ENCODE assay signal across 9 cellular contexts in genomic region chr19:39434123-39435076, GRCh38. TPM values are rescaled to one million over a fixed set of nuclear protein-coding genes. Genes with fewer than 3 reads are reported as not detected.
DNase-seq lines count a peak whose midpoint lies in the region; ATAC-seq, FAIRE-seq and TF ChIP-seq lines count a peak whose summit lies in the region.
"Had no signal": no experiment of that assay in that cellular context is flagged by ENCODE, and none has a peak within 500 bp of the region (broad histone marks: within the 10 kb centered on the region; RNA-seq: fewer than 3 reads in every experiment).

No MANE protein-coding gene starts in this region.

- H3K36me3 Mint-ChIP-seq in Caco-2 (ENCODE audit: insufficient read depth, unreplicated experiment), result peaks cover 71% of the 10 kb centered on the region

- H3K9me2 ChIP-seq in PC-3 (replicated peaks; ENCODE audit: low read length), result no peaks in the 10 kb centered on the region

- no peaks in the 10 kb centered on the region for H3K9me1 ChIP-seq in endothelial cell of umbilical vein (replicated peaks; ENCODE audit: control insufficient read depth, extremely low read depth, insufficient read depth, low read length)

- BruUV-seq in Caco-2 (replicated peaks; lab: Mats Ljungman, UMichigan), result no TSS peak
- no TSS peak for BruUV-seq in PC-3 (replicated peaks; lab: Mats Ljungman, UMichigan)
- TSS peak; percentile 42 for BruUV-seq in endothelial cell of umbilical vein (replicated peaks; lab: Mats Ljungman, UMichigan)

- peak overlapping the region; percentile 93 for H3K27ac Mint-ChIP-seq in Caco-2 (ENCODE audit: unreplicated experiment)

- no peaks in the 10 kb centered on the region for H3K9me3 Mint-ChIP-seq in Caco-2 (ENCODE audit: unreplicated experiment)

- H3K4me3 ChIP-seq in Caco-2 (ENCODE audit: low read depth, low read length) (peak overlapping the region; percentile 63), PC-3 (ENCODE audit: low read length) (peak overlapping the region; percentile 95), endothelial cell of umbilical vein (replicated peaks in 1 of 3; ENCODE audit: insufficient read depth in 1 of 3, low read depth in 1 of 3, low read length in 3 of 3) (peak overlapping the region; percentile 96), neutrophil (ENCODE audit: low read depth in 1 of 2, low read length in 1 of 2) (peak overlapping the region; percentile 86 to 93)

- POLR2A ChIA-PET in Caco-2 (lab: Charles Lee) (interaction anchor here (1.5 to 1.7 kb wide), 6 partner anchors 10 to 92 kb away, joined by 20 to 54 read pairs (median 26); partner anchors contain the start of genes MED29, PAF1, PLEKHG2 and SAMD4B), PC-3 (lab: Charles Lee; ENCODE audit: unreplicated experiment) (no interaction called here), endothelial cell of umbilical vein (lab: Charles Lee) (interaction anchor here (0.6 to 1.7 kb wide), 5 partner anchors 10 to 43 kb away, joined by 3 to 18 read pairs (median 9); partner anchors contain the start of gene PLEKHG2)

- H3K27me3 ChIP-seq in Caco-2 (replicated peaks; ENCODE audit: control insufficient read depth, insufficient read depth, low read length), result no peaks in the 10 kb centered on the region
- no peaks in the 10 kb centered on the region for H3K27me3 ChIP-seq in PC-3 (ENCODE audit: low read length)
- no peaks in the 10 kb centered on the region for H3K27me3 ChIP-seq in endothelial cell of umbilical vein (ENCODE audit: control insufficient read depth in 2 of 2, insufficient read depth in 2 of 2, low read length in 2 of 2)
- H3K27me3 ChIP-seq in neutrophil, result peaks cover 11% of the 10 kb centered on the region

- no peak overlapping the region for H2AFZ ChIP-seq in PC-3 (ENCODE audit: low read length)
- H2AFZ ChIP-seq in endothelial cell of umbilical vein (ENCODE audit: low read depth, low read length), result no peak overlapping the region

- no peak for TF ChIP-seq POLR2A in endothelial cell of umbilical vein (IDR thresholded peaks at IDR 0.05; ENCODE audit: low read depth, low read length)

- H3K4me1 ChIP-seq in Caco-2, result peaks cover 23% of the 10 kb centered on the region
- H3K4me1 ChIP-seq in PC-3 (ENCODE audit: insufficient read depth, low read length), result peaks cover 32% of the 10 kb centered on the region
- peaks cover 29% of the 10 kb centered on the region for H3K4me1 ChIP-seq in endothelial cell of umbilical vein (ENCODE audit: control insufficient read depth, extremely low read depth, insufficient read depth, low read length)
- peaks cover 16 to 29% of the 10 kb centered on the region in 2 experiments for H3K4me1 ChIP-seq in neutrophil (ENCODE audit: control insufficient read depth in 1 of 2, insufficient read depth in 1 of 2, low read depth in 1 of 2, low read length in 1 of 2)

- ATAC-seq in PC-3 (no peak), GM21529 (IDR thresholded peaks at IDR 0.05; ENCODE audit: unreplicated experiment) (no peak), HG03354 (IDR thresholded peaks at IDR 0.05; ENCODE audit: poor library complexity, severe bottlenecking, unreplicated experiment) (no peak), HG03280 (IDR thresholded peaks at IDR 0.05; ENCODE audit: unreplicated experiment) (no peak)

- intact Hi-C loops in Caco-2 (cut with micrococcal nuclease; ENCODE audit: unreplicated experiment) (no loop called here), PC-3 (cut with micrococcal nuclease) (no loop called here), endothelial cell of umbilical vein (cut with micrococcal nuclease) (loop anchor here (5.0 kb wide), 1 partner anchor 92 kb away; the partner anchor contains the start of gene SAMD4B)

- H3K9ac ChIP-seq in PC-3 (ENCODE audit: low read length), result peak overlapping the region; percentile 100
- peak overlapping the region; percentile 100 for H3K9ac ChIP-seq in endothelial cell of umbilical vein (replicated peaks; ENCODE audit: extremely low read depth, insufficient read depth, low read length)

- FAIRE-seq in endothelial cell of umbilical vein (lab: Jason Lieb, UNC), result no peak

- H3K4me3 Mint-ChIP-seq in Caco-2 (ENCODE audit: unreplicated experiment), result peak overlapping the region; percentile 87

- CTCF ChIA-PET in Caco-2 (lab: Charles Lee) (interaction anchor here (1.3 kb wide), 1 partner anchor 211 kb away, joined by 3 read pairs; no protein-coding TSS in a partner anchor), PC-3 (lab: Charles Lee) (no interaction called here), endothelial cell of umbilical vein (lab: Charles Lee) (interaction anchor here (1.5 to 1.8 kb wide), 3 partner anchors 20 to 36 kb away, joined by 6 to 13 read pairs (median 9); partner anchors contain the start of gene PLEKHG2)

- DNase-seq in Caco-2 (no peak), PC-3 (no peak), endothelial cell of umbilical vein (ENCODE audit: low read depth, low spot score) (no peak), NCI-H1694 (lab: John Stamatoyannopoulos, UW) (no peak)
- DNase-seq: occipital lobe had no signal

- peaks cover 7% of the 10 kb centered on the region for H3K36me3 ChIP-seq in Caco-2 (ENCODE audit: control insufficient read depth, insufficient read depth, low read length)
- H3K36me3 ChIP-seq in PC-3 (ENCODE audit: low read depth, low read length), result peaks cover 30% of the 10 kb centered on the region
- H3K36me3 ChIP-seq in endothelial cell of umbilical vein (ENCODE audit: control insufficient read depth in 2 of 2, extremely low read depth in 1 of 2, insufficient read depth in 2 of 2, low read length in 2 of 2), result peaks cover 11 to 16% of the 10 kb centered on the region in 2 experiments
- peaks cover 19% of the 10 kb centered on the region for H3K36me3 ChIP-seq in neutrophil

- H3K9me3 ChIP-seq in Caco-2, result no peaks in the 10 kb centered on the region
- no peaks in the 10 kb centered on the region for H3K9me3 ChIP-seq in PC-3 (ENCODE audit: low read length)
- H3K9me3 ChIP-seq in endothelial cell of umbilical vein (replicated peaks; ENCODE audit: control insufficient read depth, insufficient read depth, low read length), result no peaks in the 10 kb centered on the region
- no peaks in the 10 kb centered on the region for H3K9me3 ChIP-seq in neutrophil

- peaks cover 32% of the 10 kb centered on the region for H3K79me2 ChIP-seq in PC-3 (ENCODE audit: low read length)
- H3K79me2 ChIP-seq in endothelial cell of umbilical vein (ENCODE audit: control insufficient read depth, insufficient read depth, low read length), result peaks cover 31% of the 10 kb centered on the region

- no peaks in the 10 kb centered on the region for H3K27me3 Mint-ChIP-seq in Caco-2 (ENCODE audit: insufficient read depth, unreplicated experiment)

- H4K20me1 ChIP-seq in PC-3 (ENCODE audit: low read length), result peaks cover 21% of the 10 kb centered on the region
- H4K20me1 ChIP-seq in endothelial cell of umbilical vein (replicated peaks; ENCODE audit: control insufficient read depth, extremely low read depth, insufficient read depth, low read length), result no peaks in the 10 kb centered on the region

- peak overlapping the region; percentile 100 for H3K27ac ChIP-seq in PC-3 (ENCODE audit: low read length)
- H3K27ac ChIP-seq in endothelial cell of umbilical vein (ENCODE audit: insufficient read depth, low read depth, low read length), result peak overlapping the region; percentile 96
- H3K27ac ChIP-seq in neutrophil, result no peak overlapping the region

- H3K4me1 Mint-ChIP-seq in Caco-2 (ENCODE audit: low read depth, unreplicated experiment), result peaks cover 23% of the 10 kb centered on the region

- dilution Hi-C loops in endothelial cell of umbilical vein (cut with MboI; ENCODE audit: extremely low pct_ligation_motif_present, low sequenced_read_pairs), result no loop called here

- peaks cover 27% of the 10 kb centered on the region for H3F3A ChIP-seq in PC-3 (ENCODE audit: low read length, unreplicated experiment)

- TF ChIP-seq CTCF in Caco-2 (IDR thresholded peaks at IDR 0.05; ENCODE audit: insufficient read depth in 1 of 2, low read depth in 1 of 2, low read length in 1 of 2, severe bottlenecking in 1 of 2, unreplicated experiment in 1 of 2) (no peak), PC-3 (conservative IDR thresholded peaks at IDR 0.05; ENCODE audit: low read depth, low read length) (no peak), endothelial cell of umbilical vein (IDR thresholded peaks at IDR 0.05; ENCODE audit: extremely low read depth in 1 of 2, insufficient read depth in 1 of 2, low read depth in 1 of 2, low read length in 2 of 2) (no peak), neutrophil (IDR thresholded peaks at IDR 0.05) (no peak)

- H3K4me2 ChIP-seq in PC-3 (ENCODE audit: low read length), result peak overlapping the region; percentile 87
- peak overlapping the region; percentile 84 for H3K4me2 ChIP-seq in endothelial cell of umbilical vein (ENCODE audit: insufficient read depth, low read length)

RNA-seq across cellular contexts. Expression of gene RPS16, which starts 1.3 kb away (rescaled TPM):
- total RNA-seq in Caco-2 (2022) (2,801 and 3,019 TPM in 2 replicates), PC-3 (2014; rRNA removed) (294 and 418 TPM in 2 replicates), endothelial cell of umbilical vein (1,735 and 1,768 TPM in 2 replicates)
- 5,244 and 6,084 TPM in 2 replicates for polyA plus RNA-seq in endothelial cell of umbilical vein
- 4,318 and 4,415 TPM in 2 replicates for polyA plus RNA-seq in endothelial cell of umbilical vein (2011; cell fraction: cytosol; rRNA removed)
- polyA plus RNA-seq in endothelial cell of umbilical vein (2011; cell fraction: nucleus; rRNA removed), result 1,293 and 1,668 TPM in 2 replicates
- polyA plus RNA-seq in endothelial cell of umbilical vein (2012), result 2,527 and 3,042 TPM in 2 replicates
- 1,532 and 1,667 TPM in 2 replicates for polyA minus RNA-seq in endothelial cell of umbilical vein
- 2,450 TPM for polyA minus RNA-seq in endothelial cell of umbilical vein (2011; cell fraction: cytosol; rRNA and poly(A)+ RNA removed)
- 213 and 283 TPM in 2 replicates for polyA minus RNA-seq in endothelial cell of umbilical vein (2011; cell fraction: nucleus; rRNA and poly(A)+ RNA removed)

RNA-seq across cellular contexts. Expression of gene SUPT5H, which starts 11.0 kb away (rescaled TPM):
- total RNA-seq in Caco-2 (2022) (171 and 188 TPM in 2 replicates), PC-3 (2014; rRNA removed) (59.9 and 95.0 TPM in 2 replicates), endothelial cell of umbilical vein (108 and 120 TPM in 2 replicates)
- 81.8 and 87.6 TPM in 2 replicates for polyA plus RNA-seq in endothelial cell of umbilical vein
- polyA plus RNA-seq in endothelial cell of umbilical vein (2011; cell fraction: cytosol; rRNA removed), result 73.3 and 76.2 TPM in 2 replicates
- 294 and 299 TPM in 2 replicates for polyA plus RNA-seq in endothelial cell of umbilical vein (2011; cell fraction: nucleus; rRNA removed)
- polyA plus RNA-seq in endothelial cell of umbilical vein (2012), result 117 and 120 TPM in 2 replicates
- 85.5 and 93.7 TPM in 2 replicates for polyA minus RNA-seq in endothelial cell of umbilical vein
- 35.7 TPM for polyA minus RNA-seq in endothelial cell of umbilical vein (2011; cell fraction: cytosol; rRNA and poly(A)+ RNA removed)
- 57.4 and 67.7 TPM in 2 replicates for polyA minus RNA-seq in endothelial cell of umbilical vein (2011; cell fraction: nucleus; rRNA and poly(A)+ RNA removed)

RNA-seq across cellular contexts. Expression of gene PLEKHG2, which starts 21.9 kb away (rescaled TPM):
- total RNA-seq in Caco-2 (2022) (49.8 and 64.1 TPM in 2 replicates), PC-3 (2014; rRNA removed) (8.3 and 10.6 TPM in 2 replicates), endothelial cell of umbilical vein (74.1 TPM in 2 replicates)
- polyA plus RNA-seq in endothelial cell of umbilical vein, result 26.4 and 44.7 TPM in 2 replicates
- polyA plus RNA-seq in endothelial cell of umbilical vein (2011; cell fraction: cytosol; rRNA removed), result 11.2 and 15.0 TPM in 2 replicates
- 139 and 169 TPM in 2 replicates for polyA plus RNA-seq in endothelial cell of umbilical vein (2011; cell fraction: nucleus; rRNA removed)
- 45.2 and 49.3 TPM in 2 replicates for polyA plus RNA-seq in endothelial cell of umbilical vein (2012)
- polyA minus RNA-seq in endothelial cell of umbilical vein, result 33.5 and 45.4 TPM in 2 replicates
- polyA minus RNA-seq in endothelial cell of umbilical vein (2011; cell fraction: cytosol; rRNA and poly(A)+ RNA removed), result 13.7 TPM
- 66.6 and 89.2 TPM in 2 replicates for polyA minus RNA-seq in endothelial cell of umbilical vein (2011; cell fraction: nucleus; rRNA and poly(A)+ RNA removed)

RNA-seq across cellular contexts. Expression of gene ZFP36, which starts 27.8 kb away (rescaled TPM):
- 25.8 and 29.7 TPM in 2 replicates for total RNA-seq in Caco-2 (2022)
- total RNA-seq in PC-3 (2014; rRNA removed), result 32.7 and 68.4 TPM in 2 replicates
- total RNA-seq in endothelial cell of umbilical vein, result 12.2 and 26.5 TPM in 2 replicates
- polyA plus RNA-seq in endothelial cell of umbilical vein, result 16.3 and 21.7 TPM in 2 replicates
- polyA plus RNA-seq in endothelial cell of umbilical vein (2011; cell fraction: cytosol; rRNA removed), result 12.3 and 22.8 TPM in 2 replicates
- 50.1 and 58.2 TPM in 2 replicates for polyA plus RNA-seq in endothelial cell of umbilical vein (2011; cell fraction: nucleus; rRNA removed)
- 22.6 and 23.7 TPM in 2 replicates for polyA plus RNA-seq in endothelial cell of umbilical vein (2012)
- polyA minus RNA-seq in endothelial cell of umbilical vein, result 5.3 and 6.6 TPM in 2 replicates
- polyA minus RNA-seq in endothelial cell of umbilical vein (2011; cell fraction: cytosol; rRNA and poly(A)+ RNA removed), result 25.8 TPM
- 25.1 and 59.1 TPM in 2 replicates for polyA minus RNA-seq in endothelial cell of umbilical vein (2011; cell fraction: nucleus; rRNA and poly(A)+ RNA removed)

RNA-seq across cellular contexts. Expression of gene MED29, which starts 43.2 kb away (rescaled TPM):
- total RNA-seq in Caco-2 (2022) (50.3 and 50.8 TPM in 2 replicates), PC-3 (2014; rRNA removed) (17.0 and 30.1 TPM in 2 replicates), endothelial cell of umbilical vein (24.7 and 25.5 TPM in 2 replicates)
- polyA plus RNA-seq in endothelial cell of umbilical vein, result 50.4 and 60.3 TPM in 2 replicates
- 39.9 and 44.7 TPM in 2 replicates for polyA plus RNA-seq in endothelial cell of umbilical vein (2011; cell fraction: cytosol; rRNA removed)
- 11.8 and 14.2 TPM in 2 replicates for polyA plus RNA-seq in endothelial cell of umbilical vein (2011; cell fraction: nucleus; rRNA removed)
- polyA plus RNA-seq in endothelial cell of umbilical vein (2012), result 19.4 and 19.7 TPM in 2 replicates
- polyA minus RNA-seq in endothelial cell of umbilical vein, result 26.4 and 28.5 TPM in 2 replicates
- 23.8 TPM for polyA minus RNA-seq in endothelial cell of umbilical vein (2011; cell fraction: cytosol; rRNA and poly(A)+ RNA removed)
- 6.3 and 6.7 TPM in 2 replicates for polyA minus RNA-seq in endothelial cell of umbilical vein (2011; cell fraction: nucleus; rRNA and poly(A)+ RNA removed)
